Comparison of ENCODE assay signal across 8 cellular contexts in genomic region chr21:39136138-39136537, GRCh38. TPM values are rescaled to one million over a fixed set of nuclear protein-coding genes. Genes with fewer than 3 reads are reported as not detected.
A peak's percentile ranks its signal among the peaks of the same experiment; 100 is the strongest.
DNase-seq lines count a peak whose midpoint lies in the region; ATAC-seq and TF ChIP-seq lines count a peak whose summit lies in the region.
"Not testable (repeated sequence)": the region's sequence is repeated elsewhere in the genome, so short reads cannot be mapped to it uniquely, and the experiment has no call there.

No MANE protein-coding gene starts in this region.

- CTCF ChIA-PET in activated naive CD4-positive, alpha-beta T cell treated with anti-CD3 and anti-CD28 coated beads for 36 hours (lab: Charles Lee), result interaction anchor here (0.6 to 1.6 kb wide), 2 partner anchors 293 to 402 kb away, joined by 3 read pairs; no protein-coding TSS in a partner anchor

- H3K4me3 ChIP-seq in MG63, SK-N-MC, lower lobe of right lung, tibial artery: not testable (repeated sequence)

- H3K4me1 ChIP-seq in lower lobe of right lung, tibial artery: not testable (repeated sequence)

- not testable (repeated sequence) for H3K9ac ChIP-seq in SK-N-MC (ENCODE audit: insufficient read length)

- not testable (repeated sequence) for H3K36me3 ChIP-seq in MG63; SK-N-MC (ENCODE audit: insufficient read depth, low read length); lower lobe of right lung; tibial artery

- not testable (repeated sequence) for H3K9me3 ChIP-seq in MG63; SK-N-MC (ENCODE audit: low read depth, low read length); lower lobe of right lung; tibial artery

- not testable (repeated sequence) for H3K27ac Mint-ChIP-seq in activated naive CD4-positive, alpha-beta T cell treated with anti-CD3 and anti-CD28 coated beads for 36 hours

- peak in 1 of 2 donors; percentile 54 for ATAC-seq in lower lobe of right lung

- TF ChIP-seq CTCF in lower lobe of right lung (IDR thresholded peaks at IDR 0.05) (peak; percentile 42), tibial artery (IDR thresholded peaks at IDR 0.05) (peak; percentile 6 to 16)

- DNase-seq in Daoy (ENCODE audit: low read depth) (peak; percentile 46), MG63 (peak; percentile 32), NCI-H524 (lab: John Stamatoyannopoulos, UW) (peak; percentile 12 to 57), SK-N-MC (ENCODE audit: low read depth, low spot score) (peak; percentile 22), fibroblast of peridontal ligament (ENCODE audit: extremely low read depth) (peak; percentile 27)
- DNase-seq in activated naive CD4-positive, alpha-beta T cell treated with anti-CD3 and anti-CD28 coated beads for 36 hours, result peak; percentile 27
- DNase-seq in lower lobe of right lung, tibial artery: not testable (repeated sequence)

- not testable (repeated sequence) for H3K4me1 Mint-ChIP-seq in activated naive CD4-positive, alpha-beta T cell treated with anti-CD3 and anti-CD28 coated beads for 36 hours (ENCODE audit: low read depth)

- not testable (repeated sequence) for H3K27me3 ChIP-seq in MG63; lower lobe of right lung (ENCODE audit: low read depth); tibial artery

- H3K9me3 Mint-ChIP-seq in activated naive CD4-positive, alpha-beta T cell treated with anti-CD3 and anti-CD28 coated beads for 36 hours, result not testable (repeated sequence)

- not testable (repeated sequence) for H3K27me3 Mint-ChIP-seq in activated naive CD4-positive, alpha-beta T cell treated with anti-CD3 and anti-CD28 coated beads for 36 hours (ENCODE audit: low read depth)

- H3K4me3 Mint-ChIP-seq in activated naive CD4-positive, alpha-beta T cell treated with anti-CD3 and anti-CD28 coated beads for 36 hours, result not testable (repeated sequence)

- not testable (repeated sequence) for H3K27ac ChIP-seq in SK-N-MC, lower lobe of right lung, tibial artery

- intact Hi-C loops in activated naive CD4-positive, alpha-beta T cell treated with anti-CD3 and anti-CD28 coated beads for 36 hours (cut with micrococcal nuclease), result loop anchor here (2.0 kb wide), 1 partner anchor 631 kb away; no protein-coding TSS in a partner anchor
- intact Hi-C loops in lower lobe of right lung (cut with DNase I) (loop anchor here (5.0 kb wide), 1 partner anchor 404 kb away; no protein-coding TSS in a partner anchor), tibial artery (cut with DNase I; ENCODE audit: low total_unique reads) (loop anchor here (5.0 kb wide), 3 partner anchors 404 to 909 kb away; no protein-coding TSS in a partner anchor)

- not testable (repeated sequence) for H3K36me3 Mint-ChIP-seq in activated naive CD4-positive, alpha-beta T cell treated with anti-CD3 and anti-CD28 coated beads for 36 hours (ENCODE audit: low read depth)

RNA-seq across cellular contexts. Expression of gene PSMG1, which starts 47.1 kb away (rescaled TPM):
- 146 and 150 TPM in 2 replicates for total RNA-seq in Daoy (2014; rRNA removed; shearing (Covaris generic))
- total RNA-seq in MG63 (2014; rRNA removed; shearing (Covaris generic); ENCODE audit: low replicate concordance), result 248 and 252 TPM in 2 replicates
- 10 to 100 TPM; 70.8 to 70.9 TPM for total RNA-seq in activated naive CD4-positive, alpha-beta T cell treated with anti-CD3 and anti-CD28 coated beads for 36 hours
- total RNA-seq in lower lobe of right lung, result 19.1 TPM
